ENCODE assay signal across 16 cellular contexts in genomic region chr10:62633976-62634375, GRCh38.
"Had no signal": no experiment of that assay in that cellular context is flagged by ENCODE, and none has a peak within 500 bp of the region (broad histone marks: within the 10 kb centered on the region; RNA-seq: fewer than 3 reads in every experiment).

No MANE protein-coding gene starts in this region.

- H3K36me3 Mint-ChIP-seq: naive B cell had no signal

- FAIRE-seq: endothelial cell of umbilical vein, small intestine, urothelium cell line had no signal

- H3K27me3 ChIP-seq: colonic mucosa had no signal

- DNase-seq: colonic mucosa; effector CD4-positive, alpha-beta T cell; endodermal cell; foreskin melanocyte; head of caudate nucleus; hippocampal formation; left colon; left ventricle myocardium superior; mesendoderm; naive B cell; small intestine; stimulated activated CD4-positive, alpha-beta T cell treated with anti-CD3 and anti-CD28 coated beads, Interleukin-12 subunit alpha, Interleukin-12 subunit beta, amount 100 ng/mL, for 4 hours; stimulated activated naive CD4-positive, alpha-beta T cell treated with Interleukin-2 at 50 U/mL for 16 hours; trophoblast cell had no signal

- H3K4me1 ChIP-seq: colonic mucosa had no signal

- H3K4me3 Mint-ChIP-seq: endodermal cell had no signal

- H3K4me3 ChIP-seq: colonic mucosa had no signal

- H3K9me3 ChIP-seq: colonic mucosa had no signal

- H3K36me3 ChIP-seq: colonic mucosa had no signal

- H3K27ac ChIP-seq: colonic mucosa had no signal

- H3K27ac Mint-ChIP-seq: endodermal cell had no signal

- ATAC-seq: left colon, left ventricle myocardium superior had no signal

- H3K27me3 Mint-ChIP-seq: naive B cell had no signal
